10 cellular contexts compared by ENCODE assay signal in the genomic region with DNA sequence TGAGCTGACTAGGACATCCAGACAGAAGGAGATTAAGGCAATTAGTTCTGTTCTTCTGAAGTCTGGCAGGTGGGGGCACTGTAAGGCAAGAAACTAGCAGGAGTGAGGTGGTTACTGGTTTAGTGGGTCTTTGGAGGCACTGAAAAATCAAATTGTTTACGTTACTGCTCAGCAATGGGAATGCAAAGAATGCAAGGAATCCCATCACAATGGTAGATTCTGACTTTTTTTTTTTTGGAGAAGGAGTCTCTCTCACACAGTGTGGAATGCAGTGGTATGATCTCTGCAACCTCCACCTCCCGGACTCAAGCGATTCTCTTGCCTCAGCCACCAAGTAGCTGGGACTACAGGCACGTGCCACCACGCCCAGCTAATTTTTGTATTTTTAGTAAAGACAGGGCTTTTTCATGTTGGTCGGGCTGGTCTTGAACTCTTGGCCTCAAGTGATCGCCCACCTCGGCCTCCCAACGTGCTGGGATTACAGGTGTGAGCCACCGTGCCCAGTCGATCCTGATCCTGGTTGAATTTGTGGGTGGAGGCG. TPM values are rescaled to one million over a fixed set of nuclear protein-coding genes. Genes with fewer than 3 reads are reported as not detected.
A peak's percentile ranks its signal among the peaks of the same experiment; 100 is the strongest.
DNase-seq lines count a peak whose midpoint lies in the region; ATAC-seq and TF ChIP-seq lines count a peak whose summit lies in the region.
"Had no signal": no experiment of that assay in that cellular context is flagged by ENCODE, and none has a peak within 500 bp of the region (broad histone marks: within the 10 kb centered on the region; RNA-seq: fewer than 3 reads in every experiment).

No MANE protein-coding gene starts in this region.

- H4K20me1 ChIP-seq in Karpas-422 (ENCODE audit: insufficient read depth, low read depth, low read length) (no peaks in the 10 kb centered on the region), mammary epithelial cell (ENCODE audit: insufficient read depth, low read length) (no peaks in the 10 kb centered on the region)

- H3K27me3 ChIP-seq in Caco-2 (replicated peaks; ENCODE audit: control insufficient read depth, insufficient read depth, low read length) (no peaks in the 10 kb centered on the region), Karpas-422 (ENCODE audit: low read length) (no peaks in the 10 kb centered on the region), mammary epithelial cell (ENCODE audit: insufficient read depth, low read length) (no peaks in the 10 kb centered on the region)
- H3K27me3 ChIP-seq: adrenal gland, spleen had no signal

- DNase-seq in Caco-2 (peak; percentile 86), Karpas-422 (peak; percentile 68), mammary epithelial cell (peak; percentile 60), left lobe of liver (ENCODE audit: low spot score) (peak; percentile 27), putamen (ENCODE audit: low spot score) (no peak), GM19240 (ENCODE audit: insufficient read length, low spot score) (no peak), germinal center (ENCODE audit: low spot score) (no peak)
- DNase-seq in effector memory CD8-positive, alpha-beta T cell = no peak
- DNase-seq: adrenal gland, spleen had no signal

- no peaks in the 10 kb centered on the region for H3K9me2 ChIP-seq in Karpas-422 (replicated peaks; ENCODE audit: insufficient read depth, low read length)

- in situ Hi-C loops in mammary epithelial cell (cut with MboI; ENCODE audit: low sequenced_read_pairs in 2 of 2) = loop anchor here in 1 of 2 donors (5.0 kb wide), 1 partner anchor 66 kb away; no protein-coding TSS in a partner anchor

- H3K36me3 ChIP-seq in Caco-2 (ENCODE audit: control insufficient read depth, insufficient read depth, low read length) (no peaks in the 10 kb centered on the region), Karpas-422 (ENCODE audit: insufficient read depth, low read length) (no peaks in the 10 kb centered on the region), mammary epithelial cell (ENCODE audit: insufficient read depth, low read length) (no peaks in the 10 kb centered on the region)
- H3K36me3 ChIP-seq: adrenal gland had no signal

- no peaks in the 10 kb centered on the region for H3K27me3 Mint-ChIP-seq in Caco-2 (ENCODE audit: insufficient read depth, unreplicated experiment)
- peaks cover 17 to 40% of the 10 kb centered on the region in 2 donors for H3K27me3 Mint-ChIP-seq in effector memory CD8-positive, alpha-beta T cell

- WGBS in mammary epithelial cell (ENCODE audit: low coverage, missing lambda C conversion rate) = 47% methylated on average over 8 of the region's 12 CpGs

- dilution Hi-C loops in mammary epithelial cell (cut with HindIII; ENCODE audit: low sequenced_read_pairs) = loop anchor here (5.0 kb wide), 1 partner anchor 61 kb away; no protein-coding TSS in a partner anchor

- BruUV-seq in Caco-2 (replicated peaks; lab: Mats Ljungman, UMichigan) (no TSS peak), mammary epithelial cell (replicated peaks; lab: Mats Ljungman, UMichigan) (no TSS peak)

- POLR2A ChIA-PET in Caco-2 (lab: Charles Lee) = interaction anchor here (0.6 to 0.9 kb wide), 2 partner anchors 23 to 69 kb away, joined by 3 read pairs; no protein-coding TSS in a partner anchor

- peak; percentile 37 for ATAC-seq in left lobe of liver
- ATAC-seq in effector memory CD8-positive, alpha-beta T cell (replicated peaks) = no peak

- no peaks in the 10 kb centered on the region for H3K9me3 Mint-ChIP-seq in Caco-2 (ENCODE audit: unreplicated experiment)
- no peaks in the 10 kb centered on the region for H3K9me3 Mint-ChIP-seq in effector memory CD8-positive, alpha-beta T cell

- peak overlapping the region; percentile 33 for H3K4me3 Mint-ChIP-seq in Caco-2 (ENCODE audit: unreplicated experiment)
- H3K4me3 Mint-ChIP-seq in effector memory CD8-positive, alpha-beta T cell = no peak overlapping the region

- peaks cover 38% of the 10 kb centered on the region for H3K4me1 Mint-ChIP-seq in Caco-2 (ENCODE audit: low read depth, unreplicated experiment)
- H3K4me1 Mint-ChIP-seq in effector memory CD8-positive, alpha-beta T cell (ENCODE audit: low read depth in 2 of 2) = no peaks in the 10 kb centered on the region

- H3K4me2 ChIP-seq in Karpas-422 (ENCODE audit: low read depth, low read length, poor library complexity, severe bottlenecking) (no peak overlapping the region), mammary epithelial cell (ENCODE audit: insufficient read depth, low read depth, low read length) (no peak overlapping the region)

- CTCF ChIA-PET in Caco-2 (lab: Charles Lee) = interaction anchor here (0.7 to 2.3 kb wide), 6 partner anchors 23 to 70 kb away, joined by 3 to 24 read pairs (median 4); no protein-coding TSS in a partner anchor
- CTCF ChIA-PET in mammary epithelial cell (lab: Charles Lee; ENCODE audit: low non-redundant PET) = no interaction called here

- H3K9me3 ChIP-seq in Caco-2 (no peaks in the 10 kb centered on the region), Karpas-422 (ENCODE audit: low read length) (no peaks in the 10 kb centered on the region), mammary epithelial cell (replicated peaks; ENCODE audit: insufficient read depth, low read length) (no peaks in the 10 kb centered on the region)
- H3K9me3 ChIP-seq: adrenal gland, spleen had no signal

- H3K36me3 Mint-ChIP-seq in Caco-2 (ENCODE audit: insufficient read depth, unreplicated experiment) = peaks cover 5% of the 10 kb centered on the region
- H3K36me3 Mint-ChIP-seq in effector memory CD8-positive, alpha-beta T cell (ENCODE audit: insufficient read depth) = no peaks in the 10 kb centered on the region

- H3K27ac Mint-ChIP-seq in Caco-2 (ENCODE audit: unreplicated experiment) = peak overlapping the region; percentile 91
- no peak overlapping the region for H3K27ac Mint-ChIP-seq in effector memory CD8-positive, alpha-beta T cell

- H3K4me1 ChIP-seq in Caco-2 (peaks cover 42% of the 10 kb centered on the region), Karpas-422 (ENCODE audit: low read length) (no peaks in the 10 kb centered on the region), mammary epithelial cell (ENCODE audit: insufficient read depth, low read length) (peaks cover 21% of the 10 kb centered on the region)
- H3K4me1 ChIP-seq: adrenal gland, spleen had no signal

- H3K79me2 ChIP-seq in Karpas-422 (ENCODE audit: low read length) (no peaks in the 10 kb centered on the region), mammary epithelial cell (ENCODE audit: insufficient read depth, low read length) (no peaks in the 10 kb centered on the region)

- H3K4me3 ChIP-seq in Caco-2 (ENCODE audit: low read depth, low read length) (no peak overlapping the region), Karpas-422 (ENCODE audit: low read length) (no peak overlapping the region), mammary epithelial cell (replicated peaks in 1 of 3; ENCODE audit: insufficient read depth in 1 of 3, low read depth in 2 of 3, low read length in 3 of 3) (no peak overlapping the region)
- H3K4me3 ChIP-seq: adrenal gland, spleen had no signal

- TF ChIP-seq CTCF in Caco-2 (IDR thresholded peaks at IDR 0.05; ENCODE audit: insufficient read depth in 1 of 2, low read depth in 1 of 2, low read length in 1 of 2, severe bottlenecking in 1 of 2, unreplicated experiment in 1 of 2) (peak; percentile 43 to 51), mammary epithelial cell (conservative IDR thresholded peaks at IDR 0.05 in 1 of 2, IDR thresholded peaks at IDR 0.05 in 1 of 2; ENCODE audit: extremely low read depth in 1 of 2, insufficient read depth in 1 of 2, low read depth in 1 of 2, low read length in 2 of 2) (peak; percentile 23 to 29)

- H2AFZ ChIP-seq in Karpas-422 (ENCODE audit: low read length) = no peak overlapping the region
- H2AFZ ChIP-seq in mammary epithelial cell (ENCODE audit: low read depth, low read length) = no peak overlapping the region

- no peak overlapping the region for H3K9ac ChIP-seq in Karpas-422 (ENCODE audit: low read length)
- no peak overlapping the region for H3K9ac ChIP-seq in mammary epithelial cell (ENCODE audit: insufficient read depth, low read length)

- H3K27ac ChIP-seq in Karpas-422 (ENCODE audit: low read length) (no peak overlapping the region), mammary epithelial cell (ENCODE audit: insufficient read depth, low read depth, low read length) (no peak overlapping the region)
- H3K27ac ChIP-seq: adrenal gland, spleen had no signal

- intact Hi-C loops in Caco-2 (cut with micrococcal nuclease; ENCODE audit: unreplicated experiment) = loop anchor here (1.0 to 5.0 kb wide), 3 partner anchors 25 to 491 kb away; a partner anchor contains a TSS
- intact Hi-C loops in mammary epithelial cell (cut with micrococcal nuclease) = loop anchor here (1.0 kb wide), 1 partner anchor 69 kb away; no protein-coding TSS in a partner anchor

RNA-seq across cellular contexts. Expression of a gene that starts 16.4 kb away (rescaled TPM):
- not detected in 2 replicates for total RNA-seq in Caco-2 (2022)
- not detected in 2 replicates for total RNA-seq in Karpas-422 (2014; rRNA removed; shearing (Covaris generic); ENCODE audit: low replicate concordance)
- under 1 TPM in 1 of 2 donors, not detected in 1; under 0.01 TPM for total RNA-seq in mammary epithelial cell
- not detected for polyA plus RNA-seq in mammary epithelial cell
- polyA minus RNA-seq in mammary epithelial cell = not detected
- 0.88 TPM for total RNA-seq in left lobe of liver

RNA-seq across cellular contexts. Expression of a gene that starts 23.9 kb away (rescaled TPM):
- total RNA-seq in Caco-2 (2022) (9.1 and 9.5 TPM in 2 replicates), mammary epithelial cell (1 to 10 TPM in 1 of 2 donors, not detected in 1; 1.0 TPM), left lobe of liver (285 TPM)
- not detected in 2 replicates for total RNA-seq in Karpas-422 (2014; rRNA removed; shearing (Covaris generic); ENCODE audit: low replicate concordance)
- polyA plus RNA-seq in mammary epithelial cell = 0.74 TPM
- 8.9 TPM for polyA minus RNA-seq in mammary epithelial cell

Comparison
In these comparisons a context has a peak if more than half of its experiments do, and no peak if none do; other contexts are left out.
1. DNase-seq: peak in Caco-2 (2 of 2), Karpas-422 (single experiment), mammary epithelial cell (single experiment) and left lobe of liver (single experiment); none in effector memory CD8-positive, alpha-beta T cell (0 of 3), putamen (single experiment), GM19240 (single experiment) and germinal center (single experiment).
2. RNA of a gene that starts 23.9 kb away (total RNA-seq): 285 TPM in left lobe of liver (single experiment); 9.1 to 9.5 TPM in Caco-2, 1.0 TPM in mammary epithelial cell and not detected in Karpas-422; every median in the first group is over 10 times any median in the second.